In genomic region chr2:170243898-170244297, GRCh38 we compare ENCODE assay signal across 9 cellular contexts.
"Had no signal": no experiment of that assay in that cellular context is flagged by ENCODE, and none has a peak within 500 bp of the region (broad histone marks: within the 10 kb centered on the region; RNA-seq: fewer than 3 reads in every experiment).

No MANE protein-coding gene starts in this region.

- DNase-seq: GOT3, H7, HFFc6, KG1 had no signal

- H3K9me3 Mint-ChIP-seq: HFFc6 had no signal

- H3K4me1 Mint-ChIP-seq: IgD-negative memory B cell had no signal

- H3K36me3 ChIP-seq: HAP-1 had no signal

- H3K27ac ChIP-seq: HL-60 had no signal

- H3K27ac Mint-ChIP-seq: HFFc6, IgD-negative memory B cell had no signal

- ATAC-seq: HCT116, HepG2 had no signal

- H3K4me3 Mint-ChIP-seq: HFFc6, IgD-negative memory B cell had no signal

- H3K36me3 Mint-ChIP-seq: IgD-negative memory B cell had no signal

- H3K4me3 ChIP-seq: HAP-1 had no signal
